30 cellular contexts compared by ENCODE assay signal in genomic region chr1:162075862-162076261, GRCh38. TPM values are rescaled to one million over a fixed set of nuclear protein-coding genes. Genes with fewer than 3 reads are reported as not detected.
"Had no signal": no experiment of that assay in that cellular context is flagged by ENCODE, and none has a peak within 500 bp of the region (broad histone marks: within the 10 kb centered on the region; RNA-seq: fewer than 3 reads in every experiment).

No MANE protein-coding gene starts in this region.

- DNase-seq: dermis blood vessel endothelial cell; effector memory CD4-positive, alpha-beta T cell; erythroblast; esophagus squamous epithelium; foreskin melanocyte; glutamatergic neuron; heart right ventricle; hippocampal formation; left ventricle myocardium superior; lower lobe of right lung; naive thymus-derived CD4-positive, alpha-beta T cell; nucleus accumbens; right cardiac atrium; sigmoid colon; spleen; stimulated activated CD4-positive, alpha-beta T cell treated with anti-CD3 and anti-CD28 coated beads, Interleukin-4, amount 100 ng/mL, for 4 hours; stimulated activated naive CD8-positive, alpha-beta T cell treated with anti-CD3 and anti-CD28 coated beads, Interleukin-15, Interleukin-2, amounts not matched to agents 100 U/mL and 50 U/mL, for 24 hours; substantia nigra; testis; tibial artery; upper lobe of left lung had no signal

- H3K9me3 ChIP-seq: esophagus squamous epithelium, lower lobe of right lung, prostate gland, sigmoid colon, spleen, testis had no signal

- H3K4me1 ChIP-seq: prostate gland, testis had no signal

- H3K4me3 ChIP-seq: coronary artery, esophagus squamous epithelium, heart right ventricle, lower lobe of right lung, neural progenitor cell, prostate gland, sigmoid colon, spleen, testis, tibial artery, upper lobe of left lung had no signal

- H3K4me1 Mint-ChIP-seq: memory B cell; stimulated activated memory B cell treated with anti-CD40 and anti-IgM and Interleukin-4, amounts not matched to agents 10 μg/mL and 1 μg/mL and 100 μg/mL, for 72 hours had no signal

- H3K27ac Mint-ChIP-seq: memory B cell; mesothelial cell of epicardium; naive thymus-derived CD4-positive, alpha-beta T cell; nephron; neural progenitor cell; stimulated activated memory B cell treated with anti-CD40 and anti-IgM and Interleukin-4, amounts not matched to agents 10 μg/mL and 1 μg/mL and 100 μg/mL, for 72 hours had no signal

- H3K36me3 Mint-ChIP-seq: naive thymus-derived CD4-positive, alpha-beta T cell; stimulated activated memory B cell treated with anti-CD40 and anti-IgM and Interleukin-4, amounts not matched to agents 10 μg/mL and 1 μg/mL and 100 μg/mL, for 72 hours had no signal

- H3K4me2 ChIP-seq: neural progenitor cell had no signal

- H3K27me3 ChIP-seq: sigmoid colon, testis, upper lobe of left lung had no signal

- H3K36me3 ChIP-seq: esophagus squamous epithelium, lower lobe of right lung, neural progenitor cell, prostate gland, sigmoid colon, spleen, tibial artery, upper lobe of left lung had no signal

- FAIRE-seq: islet of Langerhans, urothelium cell line had no signal

- H3K27ac ChIP-seq: coronary artery, esophagus squamous epithelium, heart right ventricle, lower lobe of right lung, neural progenitor cell, prostate gland, sigmoid colon, spleen, testis, tibial artery, upper lobe of left lung had no signal

- H3K9ac ChIP-seq: neural progenitor cell had no signal

- H2AFZ ChIP-seq: neural progenitor cell had no signal

- ATAC-seq: heart right ventricle; left ventricle myocardium superior; lower lobe of right lung; naive thymus-derived CD4-positive, alpha-beta T cell; right cardiac atrium; stimulated activated memory B cell treated with anti-CD40 and anti-IgM and Interleukin-4, amounts not matched to agents 10 μg/mL and 1 μg/mL and 100 μg/mL, for 72 hours; stimulated activated naive CD8-positive, alpha-beta T cell treated with anti-CD3 and anti-CD28 coated beads, Interleukin-15, Interleukin-2, amounts not matched to agents 100 U/mL and 50 U/mL, for 24 hours had no signal

- H3K4me3 Mint-ChIP-seq: memory B cell; mesothelial cell of epicardium; naive thymus-derived CD4-positive, alpha-beta T cell; nephron; neural progenitor cell; stimulated activated memory B cell treated with anti-CD40 and anti-IgM and Interleukin-4, amounts not matched to agents 10 μg/mL and 1 μg/mL and 100 μg/mL, for 72 hours had no signal

- H3K9me3 Mint-ChIP-seq: naive thymus-derived CD4-positive, alpha-beta T cell; nephron; stimulated activated memory B cell treated with anti-CD40 and anti-IgM and Interleukin-4, amounts not matched to agents 10 μg/mL and 1 μg/mL and 100 μg/mL, for 72 hours had no signal

RNA-seq across cellular contexts. Expression of gene NOS1AP, which starts 6.4 kb away (rescaled TPM):
- polyA plus RNA-seq: naive thymus-derived CD4-positive, alpha-beta T cell had no signal
